In genomic region chr2:105496271-105496670, GRCh38 we compare ENCODE assay signal across 24 cellular contexts.
DNase-seq lines count a peak whose midpoint lies in the region; ATAC-seq, FAIRE-seq and TF ChIP-seq lines count a peak whose summit lies in the region.
"Had no signal": no experiment of that assay in that cellular context is flagged by ENCODE, and none has a peak within 500 bp of the region (broad histone marks: within the 10 kb centered on the region; RNA-seq: fewer than 3 reads in every experiment).

No MANE protein-coding gene starts in this region.

- in situ Hi-C loops in K562 (cut with MboI): no loop called here
- in situ Hi-C loops in ACHN (cut with HindIII; ENCODE audit: low pct_ligation_motif_present, low pct_unique_long_range_greater_than_20kb, low sequenced_read_pairs): no loop called here

- TF ChIP-seq CTCF in GM23338 (conservative IDR thresholded peaks at IDR 0.05; ENCODE audit: low read depth in 2 of 2): no peak
- TF ChIP-seq CTCF in K562 (IDR thresholded peaks at IDR 0.05 in 2 of 3, conservative IDR thresholded peaks at IDR 0.05 in 1 of 3; ENCODE audit: insufficient read depth in 2 of 3, low read depth in 1 of 3, low read length in 3 of 3): no peak
- no peak for TF ChIP-seq CTCF in left ventricle myocardium inferior (IDR thresholded peaks at IDR 0.05; ENCODE audit: borderline replicate concordance)
- no peak for TF ChIP-seq CTCF in WTC11 (IDR thresholded peaks at IDR 0.05)

- no peaks in the 10 kb centered on the region for H3F3A ChIP-seq in GM23338 (replicated peaks; ENCODE audit: low read depth)

- CTCF ChIA-PET in K562 (lab: Yijun Ruan, JAX; ENCODE audit: low intra/inter-chr PET ratio) (no interaction called here), WTC11 (lab: Charles Lee) (no interaction called here)

- H3K27me3 Mint-ChIP-seq in GM23338 (ENCODE audit: insufficient read depth, low read depth, poor library complexity) (peaks cover 4% of the 10 kb centered on the region), WTC11 (ENCODE audit: low read depth) (no peaks in the 10 kb centered on the region; the same call in 1 of the 2 replicates)

- POLR2A ChIA-PET in K562 (lab: Yijun Ruan, JAX): no interaction called here
- POLR2A ChIA-PET in WTC11 (lab: Charles Lee): no interaction called here

- no peaks in the 10 kb centered on the region for H3K9me2 ChIP-seq in GM23338 (ENCODE audit: insufficient read depth)

- no TSS peak for BruUV-seq in K562 (replicated peaks; lab: Mats Ljungman, UMichigan)

- H3K27ac Mint-ChIP-seq in GM23338 (no peak overlapping the region), WTC11 (no peak overlapping the region)
- H3K27ac Mint-ChIP-seq: activated naive CD8-positive, alpha-beta T cell treated with anti-CD3 and anti-CD28 coated beads, Interleukin-2, amount 50 U/mL, for 24 hours; brain; T-helper 2 cell treated with Interferon-gamma antibody and Interleukin-4, amounts not matched to agents 5 μg/mL and 100 μg/mL, for 36 hours had no signal

- 0 out of 2 replicates have a peak overlapping the region, but pooled peaks have one; percentile 23 for H2AFZ ChIP-seq in GM23338
- peak overlapping the region; percentile 12; the same call in 1 of the 2 replicates for H2AFZ ChIP-seq in K562 (ENCODE audit: low read depth, low read length)

- H3K27ac ChIP-seq in GM23338 (ENCODE audit: low read depth): no peak overlapping the region
- no peak overlapping the region for H3K27ac ChIP-seq in K562 (ENCODE audit: extremely low read depth, low read depth, low read length)
- peak overlapping the region; percentile 95 for H3K27ac ChIP-seq in left ventricle myocardium inferior (replicated peaks)
- H3K27ac ChIP-seq: BLaER1 treated with 17β-estradiol and CSF1 and Interleukin-3, amounts not matched to agents 10 nM and 100 nM had no signal

- no peak for FAIRE-seq in K562 (lab: Jason Lieb, UNC)
- FAIRE-seq: colon had no signal

- no peaks in the 10 kb centered on the region for H3K79me2 ChIP-seq in GM23338 (replicated peaks; ENCODE audit: insufficient read depth)
- H3K79me2 ChIP-seq in K562 (ENCODE audit: control insufficient read depth, insufficient read depth, low read length): no peaks in the 10 kb centered on the region

- no peak for TF ChIP-seq EP300 in K562 (IDR thresholded peaks at IDR 0.05; ENCODE audit: low read length)

- TF ChIP-seq POLR2A in K562 (conservative IDR thresholded peaks at IDR 0.05): no peak

- no peaks in the 10 kb centered on the region for H3K9me1 ChIP-seq in K562 (ENCODE audit: control insufficient read depth, insufficient read depth, low read length)

- WGBS in K562 (ENCODE audit: insufficient coverage, low coverage, missing lambda C conversion rate): 13% methylated on average over 3 of the region's 3 CpGs

- no peaks in the 10 kb centered on the region for H3K9me3 ChIP-seq in K562 (replicated peaks; ENCODE audit: control insufficient read depth, insufficient read depth, low read depth, low read length)
- H3K9me3 ChIP-seq in left ventricle myocardium inferior (replicated peaks): peaks cover 32% of the 10 kb centered on the region

- TF ChIP-seq RAD21 in K562 (CRISPR knock-in tag; conservative IDR thresholded peaks at IDR 0.05 in 1 of 2, IDR thresholded peaks at IDR 0.05 in 1 of 2): no peak

- H3K4me3 ChIP-seq in GM23338 (no peak overlapping the region), K562 (no peak overlapping the region), left ventricle myocardium inferior (no peak overlapping the region)
- H3K4me3 ChIP-seq: BLaER1 treated with 17β-estradiol and CSF1 and Interleukin-3, amounts not matched to agents 10 nM and 100 nM; smooth muscle cell had no signal

- intact Hi-C loops in K562 (cut with micrococcal nuclease): no loop called here
- intact Hi-C loops in left ventricle myocardium inferior (cut with micrococcal nuclease): loop anchor here (10.0 kb wide), 1 partner anchor 61 kb away; no protein-coding TSS in a partner anchor
- intact Hi-C loops in sciatic nerve (cut with DNase I): no loop called here

- no peak for DNase-seq in GM23338 (ENCODE audit: low spot score)
- DNase-seq in K562 (ENCODE audit: extremely low read depth in 1 of 4, low spot score in 3 of 4): no peak
- DNase-seq in left ventricle myocardium inferior: peak; percentile 47
- DNase-seq in sciatic nerve (ENCODE audit: low spot score): no peak
- no peak for DNase-seq in stimulated activated CD8-positive, alpha-beta memory T cell treated with anti-CD3 and anti-CD28 coated beads, Interleukin-4, amount 100 ng/mL, for 48 hours
- no peak for DNase-seq in WTC11 (ENCODE audit: low spot score)
- no peak for DNase-seq in ACHN
- DNase-seq: activated CD4-positive, alpha-beta T cell treated with anti-CD3 and anti-CD28 coated beads for 48 hours; activated naive CD8-positive, alpha-beta T cell treated with anti-CD3 and anti-CD28 coated beads, Interleukin-2, amount 50 U/mL, for 24 hours; activated T-cell treated with anti-CD3 and anti-CD28 coated beads, Interleukin-2, amount 50 U/mL, for 4 hours; COR-L47; DMS79; effector CD8-positive, alpha-beta T cell; Karpas-422; NCI-H524 treated with DMSO at 0.1 percent for 48 hours; PC-3; SHP77; stimulated activated CD4-positive, alpha-beta T cell treated with anti-CD3 and anti-CD28 coated beads, Interleukin-2, amount 100 ng/mL, for 24 hours had no signal

- H3K36me3 Mint-ChIP-seq in GM23338 (ENCODE audit: low read depth): no peaks in the 10 kb centered on the region
- peaks cover 4% of the 10 kb centered on the region for H3K36me3 Mint-ChIP-seq in WTC11
- H3K36me3 Mint-ChIP-seq: brain had no signal

- H4K20me1 ChIP-seq in GM23338 (replicated peaks; ENCODE audit: insufficient read depth) (no peaks in the 10 kb centered on the region), K562 (replicated peaks; ENCODE audit: control insufficient read depth, insufficient read depth, low read length) (no peaks in the 10 kb centered on the region)
- H4K20me1 ChIP-seq: BLaER1 treated with 17β-estradiol and CSF1 and Interleukin-3, amounts not matched to agents 10 nM and 100 nM had no signal

- H3K9ac ChIP-seq in K562 (ENCODE audit: insufficient read depth in 1 of 2, low read depth in 2 of 2, low read length in 2 of 2): no peak overlapping the region
- H3K9ac ChIP-seq: BLaER1 treated with 17β-estradiol and CSF1 and Interleukin-3, amounts not matched to agents 10 nM and 100 nM had no signal

- ATAC-seq in GM23338 (no peak), K562 (no peak), sciatic nerve (peak; percentile 93), HG03108 (IDR thresholded peaks at IDR 0.05; ENCODE audit: unreplicated experiment) (no peak), WTC11 (no peak)
- ATAC-seq: activated naive CD8-positive, alpha-beta T cell treated with anti-CD3 and anti-CD28 coated beads, Interleukin-2, amount 50 U/mL, for 24 hours; activated T-cell treated with anti-CD3 and anti-CD28 coated beads, Interleukin-2, amount 50 U/mL, for 4 hours; PC-3 had no signal

- H3K9me3 Mint-ChIP-seq in GM23338 (peaks cover 8% of the 10 kb centered on the region; the same call in 2 of the 3 replicates), WTC11 (peaks cover 29% of the 10 kb centered on the region)

- no peaks in the 10 kb centered on the region for H3K4me1 ChIP-seq in GM23338 (ENCODE audit: insufficient read depth)
- H3K4me1 ChIP-seq in K562 (replicated peaks in 1 of 2; ENCODE audit: control insufficient read depth in 2 of 2, insufficient read depth in 2 of 2, low read length in 2 of 2): peaks cover 4 to 5% of the 10 kb centered on the region in 2 experiments; a peak in 4 of 5 replicates
- peaks cover 47% of the 10 kb centered on the region for H3K4me1 ChIP-seq in left ventricle myocardium inferior

- H3K4me3 Mint-ChIP-seq in GM23338 (no peak overlapping the region), WTC11 (no peak overlapping the region)
- H3K4me3 Mint-ChIP-seq: activated naive CD8-positive, alpha-beta T cell treated with anti-CD3 and anti-CD28 coated beads, Interleukin-2, amount 50 U/mL, for 24 hours; activated T-cell treated with anti-CD3 and anti-CD28 coated beads, Interleukin-2, amount 50 U/mL, for 4 hours; brain; T-helper 2 cell treated with Interferon-gamma antibody and Interleukin-4, amounts not matched to agents 5 μg/mL and 100 μg/mL, for 36 hours had no signal

- no peaks in the 10 kb centered on the region for H3K36me3 ChIP-seq in GM23338 (ENCODE audit: insufficient read depth)
- H3K36me3 ChIP-seq in K562 (ENCODE audit: control insufficient read depth, insufficient read depth, low read length): no peaks in the 10 kb centered on the region
- peaks cover 3% of the 10 kb centered on the region for H3K36me3 ChIP-seq in left ventricle myocardium inferior
- H3K36me3 ChIP-seq: BLaER1 treated with 17β-estradiol and CSF1 and Interleukin-3, amounts not matched to agents 10 nM and 100 nM had no signal

- no peaks in the 10 kb centered on the region for H3K4me1 Mint-ChIP-seq in GM23338
- H3K4me1 Mint-ChIP-seq in WTC11: no peaks in the 10 kb centered on the region
- H3K4me1 Mint-ChIP-seq: activated naive CD8-positive, alpha-beta T cell treated with anti-CD3 and anti-CD28 coated beads, Interleukin-2, amount 50 U/mL, for 24 hours had no signal

- H3K27me3 ChIP-seq in GM23338 (ENCODE audit: insufficient read depth) (no peaks in the 10 kb centered on the region), K562 (ENCODE audit: control insufficient read depth in 2 of 2, insufficient read depth in 2 of 2, low read length in 2 of 2) (0 out of 5 replicates have a peak, but pooled peaks cover 0 to 2% of the 10 kb centered on the region in 2 experiments), left ventricle myocardium inferior (ENCODE audit: low read depth) (no peaks in the 10 kb centered on the region)
- H3K27me3 ChIP-seq: BLaER1 treated with 17β-estradiol and CSF1 and Interleukin-3, amounts not matched to agents 10 nM and 100 nM had no signal

- H3K4me2 ChIP-seq in GM23338 (no peak overlapping the region), K562 (ENCODE audit: insufficient read depth, low read length) (no peak overlapping the region)
- H3K4me2 ChIP-seq: smooth muscle cell had no signal

TF ChIP-seq in GM23338, 12 proteins besides CTCF, POLR2A, EP300 and RAD21 (continues in another document):
- TF ChIP-seq ZNF331 (CRISPR knock-in tag; IDR thresholded peaks at IDR 0.05; ENCODE audit: low read depth) (no peak), NANOG (IDR thresholded peaks at IDR 0.05; ENCODE audit: borderline replicate concordance) (no peak)

TF ChIP-seq in WTC11, 78 proteins besides CTCF, POLR2A, EP300 and RAD21 (continues in another document):
- TF ChIP-seq NFYB (CRISPR knock-in tag; conservative IDR thresholded peaks at IDR 0.05; ENCODE audit: low read depth) (no peak), HMGXB4 (CRISPR knock-in tag; IDR thresholded peaks at IDR 0.05) (no peak)
